In the genomic region with DNA sequence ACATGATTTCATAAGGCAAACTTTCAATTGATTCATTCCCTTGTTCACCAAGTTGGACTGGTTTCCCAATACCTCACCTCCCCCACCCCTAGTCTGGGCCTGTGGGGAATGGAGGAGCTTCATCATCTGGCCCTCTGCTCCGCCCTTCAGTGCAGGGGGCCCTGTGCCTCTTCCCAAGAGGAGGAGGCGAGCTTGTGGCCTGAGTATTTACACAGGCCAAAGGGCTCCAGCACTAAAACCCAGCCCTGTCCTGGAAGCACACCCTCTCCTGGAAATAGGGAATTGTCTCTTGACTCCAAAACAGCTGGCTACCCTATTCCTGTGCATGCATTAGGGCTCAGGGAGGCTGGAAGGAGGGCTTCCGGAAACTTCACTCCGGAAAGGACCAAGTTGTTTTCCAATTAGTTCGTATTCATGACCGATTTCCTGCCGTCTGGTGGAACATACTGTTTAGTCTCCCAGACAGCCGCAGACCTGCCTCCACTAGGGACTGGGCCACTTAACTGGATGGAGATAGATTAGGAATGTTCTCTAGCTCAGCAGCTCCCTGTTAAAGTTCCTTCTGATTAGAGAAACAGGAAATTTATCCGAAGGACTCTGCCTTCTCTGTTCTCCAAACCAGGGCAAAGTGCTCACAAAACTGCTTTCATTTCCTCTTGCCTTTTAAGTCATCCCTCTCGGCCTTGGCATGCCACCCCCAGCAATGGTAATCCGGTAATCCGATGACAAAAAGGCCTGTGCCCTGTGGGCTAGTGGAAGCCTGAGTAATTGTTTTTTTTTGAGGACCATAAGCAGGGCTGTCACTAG, we compare ENCODE assay signal across 10 cellular contexts. TPM values are rescaled to one million over a fixed set of nuclear protein-coding genes. Genes with fewer than 3 reads are reported as not detected.
DNase-seq lines count a peak whose midpoint lies in the region; ATAC-seq, FAIRE-seq and TF ChIP-seq lines count a peak whose summit lies in the region.
"Had no signal": no experiment of that assay in that cellular context is flagged by ENCODE, and none has a peak within 500 bp of the region (broad histone marks: within the 10 kb centered on the region; RNA-seq: fewer than 3 reads in every experiment).

No MANE protein-coding gene starts in this region.

- POLR2A ChIA-PET in SK-N-SH (lab: Yijun Ruan, JAX) = no interaction called here

- ATAC-seq in left colon = peak; percentile 83

- H3K27me3 ChIP-seq in bronchial epithelial cell (ENCODE audit: control insufficient read depth, insufficient read depth, low read length) (no peaks in the 10 kb centered on the region), suprapubic skin (no peaks in the 10 kb centered on the region), SK-N-SH (ENCODE audit: insufficient read depth) (0 out of 2 replicates have a peak, but pooled peaks cover 4% of the 10 kb centered on the region)

- H3K27ac ChIP-seq in suprapubic skin (peak overlapping the region; percentile 83), SK-N-SH (ENCODE audit: low read depth in 2 of 2, low read length in 1 of 2) (no peak overlapping the region)

- DNase-seq in HT1080 (ENCODE audit: low read depth) = peak; percentile 50
- peak; percentile 81 for DNase-seq in bronchial epithelial cell (ENCODE audit: low read depth)
- peak; percentile 59 to 86 for DNase-seq in left colon
- DNase-seq in suprapubic skin (ENCODE audit: low spot score in 2 of 2) = peak; percentile 78 to 87
- DNase-seq in activated T-cell treated with anti-CD3 and anti-CD28 coated beads for 4 hours = no peak
- DNase-seq in stimulated activated CD4-positive, alpha-beta T cell treated with anti-CD3 and anti-CD28 coated beads, Interleukin-12 subunit alpha, Interleukin-12 subunit beta, amount 100 ng/mL, for 4 hours = no peak
- no peak for DNase-seq in SK-N-SH
- DNase-seq in SKM-1 (lab: John Stamatoyannopoulos, UW; ENCODE audit: unreplicated experiment) = no peak
- DNase-seq: stimulated activated naive CD4-positive, alpha-beta T cell had no signal

- H3K36me3 ChIP-seq in bronchial epithelial cell (ENCODE audit: control insufficient read depth, insufficient read depth, low read length) = no peaks in the 10 kb centered on the region
- no peaks in the 10 kb centered on the region for H3K36me3 ChIP-seq in suprapubic skin
- no peaks in the 10 kb centered on the region for H3K36me3 ChIP-seq in SK-N-SH (replicated peaks in 1 of 2; ENCODE audit: control insufficient read depth in 1 of 2, insufficient read depth in 2 of 2, low read length in 1 of 2)

- no peak for TF ChIP-seq EP300 in suprapubic skin (IDR thresholded peaks at IDR 0.05)
- TF ChIP-seq EP300 in SK-N-SH (IDR thresholded peaks at IDR 0.05; ENCODE audit: borderline replicate concordance in 1 of 2, low read depth in 1 of 2, low read length in 1 of 2) = no peak

- H2AFZ ChIP-seq in SK-N-SH (ENCODE audit: low read depth) = no peak overlapping the region

- no peaks in the 10 kb centered on the region for H4K20me1 ChIP-seq in SK-N-SH (ENCODE audit: insufficient read depth)

- peak in 1 of 2 donors; percentile 48 for TF ChIP-seq POLR2A in suprapubic skin (IDR thresholded peaks at IDR 0.05)

- no peaks in the 10 kb centered on the region for H3K79me2 ChIP-seq in SK-N-SH (ENCODE audit: insufficient read depth)

- H3K4me1 ChIP-seq in suprapubic skin = peaks cover 16% of the 10 kb centered on the region
- 0 out of 4 replicates have a peak, but pooled peaks cover 0 to 6% of the 10 kb centered on the region in 2 experiments for H3K4me1 ChIP-seq in SK-N-SH (ENCODE audit: control insufficient read depth in 1 of 2, insufficient read depth in 2 of 2, low read depth in 1 of 2, low read length in 1 of 2)

- 60% methylated on average over 12 of the region's 12 CpGs for WGBS in suprapubic skin
- 55% methylated on average over 11 of the region's 12 CpGs for WGBS in SK-N-SH (ENCODE audit: low lambda C conversion rate)

- CTCF ChIA-PET in SK-N-SH (lab: Yijun Ruan, JAX) = interaction anchor here (0.6 to 2.5 kb wide), 3 partner anchors 12 to 21 kb away, joined by 3 to 16 read pairs (median 8); partner anchors contain the start of gene TSPAN6

- TF ChIP-seq RAD21 in SK-N-SH (IDR thresholded peaks at IDR 0.05; ENCODE audit: low read length) = no peak

- H3K4me3 ChIP-seq in bronchial epithelial cell (ENCODE audit: low read depth, low read length) (no peak overlapping the region), suprapubic skin (no peak overlapping the region), SK-N-SH (ENCODE audit: low read depth in 2 of 2, low read length in 1 of 2) (no peak overlapping the region)

- no peak overlapping the region for H3K4me2 ChIP-seq in SK-N-SH

- H3K9me3 ChIP-seq in suprapubic skin (no peaks in the 10 kb centered on the region), SK-N-SH (no peaks in the 10 kb centered on the region)

- intact Hi-C loops in left colon (cut with DNase I, micrococcal nuclease) = no loop called here

- no peaks in the 10 kb centered on the region for H3K9me2 ChIP-seq in SK-N-SH

- H3K9ac ChIP-seq in SK-N-SH = no peak overlapping the region

- FAIRE-seq in bronchial epithelial cell (lab: Jason Lieb, UNC) = no peak

- TF ChIP-seq CTCF in bronchial epithelial cell (IDR thresholded peaks at IDR 0.05; ENCODE audit: insufficient read depth, low read length, severe bottlenecking) = no peak
- no peak for TF ChIP-seq CTCF in suprapubic skin (IDR thresholded peaks at IDR 0.05)
- TF ChIP-seq CTCF in SK-N-SH (IDR thresholded peaks at IDR 0.05) = no peak

- no peaks in the 10 kb centered on the region for H3F3A ChIP-seq in SK-N-SH (replicated peaks; ENCODE audit: insufficient read depth)

TF ChIP-seq in SK-N-SH, 30 proteins besides CTCF, POLR2A, EP300 and RAD21 (continues in another document):
- no peak for TF ChIP-seq RCOR1 (IDR thresholded peaks at IDR 0.05; ENCODE audit: low read length)
- no peak for TF ChIP-seq EZH2phosphoT487 (IDR thresholded peaks at IDR 0.05; ENCODE audit: borderline replicate concordance, low read depth)
- TF ChIP-seq RXRA (IDR thresholded peaks at IDR 0.05; ENCODE audit: borderline replicate concordance, low read depth) = no peak
- TF ChIP-seq GABPA (IDR thresholded peaks at IDR 0.05; ENCODE audit: low read depth) = no peak
- TF ChIP-seq MEF2A (IDR thresholded peaks at IDR 0.05; ENCODE audit: borderline replicate concordance, low read depth) = no peak
- TF ChIP-seq NFIC (IDR thresholded peaks at IDR 0.05; ENCODE audit: borderline replicate concordance) = no peak
- TF ChIP-seq FOSL2 (IDR thresholded peaks at IDR 0.05; ENCODE audit: borderline replicate concordance, low read depth) = no peak
- TF ChIP-seq POLR2AphosphoS5 (IDR thresholded peaks at IDR 0.05; ENCODE audit: low read depth, low read length) = no peak
- TF ChIP-seq YY1 (IDR thresholded peaks at IDR 0.05; ENCODE audit: low read depth) = no peak
- no peak for TF ChIP-seq CHD2 (IDR thresholded peaks at IDR 0.05; ENCODE audit: low read length, partially characterized antibody)
- TF ChIP-seq TCF12 (IDR thresholded peaks at IDR 0.05) = no peak
- TF ChIP-seq RFX5 (IDR thresholded peaks at IDR 0.05; ENCODE audit: low read length) = no peak
- TF ChIP-seq REST (IDR thresholded peaks at IDR 0.05; ENCODE audit: low read depth, low read length) = no peak
- TF ChIP-seq TEAD4 (IDR thresholded peaks at IDR 0.05; ENCODE audit: borderline replicate concordance, insufficient read depth) = no peak
- no peak for TF ChIP-seq JUND (IDR thresholded peaks at IDR 0.05)
- TF ChIP-seq NRF1 (IDR thresholded peaks at IDR 0.05; ENCODE audit: low read depth, low read length) = no peak

RNA-seq across cellular contexts. Expression of gene SRPX2, which starts 5.8 kb away (rescaled TPM):
- total RNA-seq in HT1080 (2014; rRNA removed; shearing (Covaris generic)) = 10.3 and 13.0 TPM in 2 replicates
- 9.3 and 11.4 TPM in 2 replicates for polyA plus RNA-seq in HT1080 (2015; cell fraction: cytosol; rRNA removed)
- polyA plus RNA-seq in HT1080 (2015; cell fraction: nucleus; rRNA removed) = 40.4 and 42.3 TPM in 2 replicates
- total RNA-seq in bronchial epithelial cell (9.0 and 31.6 TPM in 2 replicates), left colon (10 to 100 TPM in 1 of 2 donors, 1 to 10 TPM in 1; 4.5 to 10.5 TPM), suprapubic skin (10 to 100 TPM in 1 of 4 donors, 1 to 10 TPM in 3; 2.8 to 15.2 (median 7.5) TPM)
- 14.5 and 18.7 TPM in 2 replicates for polyA plus RNA-seq in SK-N-SH (2012; rRNA removed)
- 9.0 and 12.5 TPM in 2 replicates for polyA plus RNA-seq in SK-N-SH (2012; cell fraction: cytosol; rRNA removed)
- polyA plus RNA-seq in SK-N-SH (2012; cell fraction: nucleus; rRNA removed) = 24.8 and 28.9 TPM in 2 replicates
- total RNA-seq: OCI-LY7 had no signal

RNA-seq across cellular contexts. Expression of gene TSPAN6, which starts 13.1 kb away (rescaled TPM):
- total RNA-seq in HT1080 (2014; rRNA removed; shearing (Covaris generic)) = 16.3 and 17.5 TPM in 2 replicates
- polyA plus RNA-seq in HT1080 (2015; cell fraction: cytosol; rRNA removed) = 16.4 and 17.7 TPM in 2 replicates
- 13.3 and 14.3 TPM in 2 replicates for polyA plus RNA-seq in HT1080 (2015; cell fraction: nucleus; rRNA removed)
- total RNA-seq in bronchial epithelial cell (16.6 and 18.1 TPM in 2 replicates), left colon (100 to 1,000 TPM in 1 of 2 donors, 10 to 100 TPM in 1; 93.9 to 154 TPM), suprapubic skin (10 to 100 TPM; 10.8 to 17.0 (median 14.8) TPM)
- 20.9 and 21.7 TPM in 2 replicates for polyA plus RNA-seq in SK-N-SH (2012; rRNA removed)
- polyA plus RNA-seq in SK-N-SH (2012; cell fraction: cytosol; rRNA removed) = 27.2 and 33.7 TPM in 2 replicates
- polyA plus RNA-seq in SK-N-SH (2012; cell fraction: nucleus; rRNA removed) = 9.1 and 13.6 TPM in 2 replicates
- total RNA-seq: OCI-LY7 had no signal

Comparison
In these comparisons a context has a peak if more than half of its experiments do, and no peak if none do; other contexts are left out.
1. DNase-seq: peak in HT1080 (single experiment), bronchial epithelial cell (single experiment), left colon (2 of 2) and suprapubic skin (2 of 2); none in activated T-cell treated with anti-CD3 and anti-CD28 coated beads for 4 hours (single experiment), stimulated activated CD4-positive, alpha-beta T cell treated with anti-CD3 and anti-CD28 coated beads, Interleukin-12 subunit alpha, Interleukin-12 subunit beta, amount 100 ng/mL, for 4 hours (single experiment), SK-N-SH (single experiment) and SKM-1 (single experiment).